12 cellular contexts compared by ENCODE assay signal in genomic region chr9:91185193-91185886, GRCh38.
"Had no signal": no experiment of that assay in that cellular context is flagged by ENCODE, and none has a peak within 500 bp of the region (broad histone marks: within the 10 kb centered on the region; RNA-seq: fewer than 3 reads in every experiment).

No MANE protein-coding gene starts in this region.

- H3K4me3 ChIP-seq: ascending aorta, heart right ventricle, left lung, SK-N-MC, thyroid gland had no signal

- H3K27ac ChIP-seq: ascending aorta, heart right ventricle, left lung, SK-N-MC, thyroid gland had no signal

- ATAC-seq: activated CD8-positive, alpha-beta T cell treated with anti-CD3 and anti-CD28 coated beads, Interleukin-2, amount 10 ng/mL, durations not matched to agents 7 days and 5 days; heart right ventricle; left lung had no signal

- DNase-seq: activated CD4-positive, CD25-positive, alpha-beta regulatory T cell; activated CD8-positive, alpha-beta T cell treated with anti-CD3 and anti-CD28 coated beads, Interleukin-2, amount 10 ng/mL, durations not matched to agents 7 days and 5 days; activated gamma-delta T cell; effector CD8-positive, alpha-beta T cell; heart right ventricle; islet precursor cell; left lung; stimulated activated CD4-positive, alpha-beta T cell treated with anti-CD3 and anti-CD28 coated beads, Interleukin-4, amount 100 ng/mL, for 1 hour; thyroid gland had no signal

- H3K36me3 ChIP-seq: ascending aorta, heart right ventricle, left lung, thyroid gland had no signal

- H3K9me3 ChIP-seq: ascending aorta, left lung, thyroid gland had no signal

- H3K27me3 ChIP-seq: ascending aorta, heart right ventricle, left lung, thyroid gland had no signal

- H3K27ac Mint-ChIP-seq: activated CD8-positive, alpha-beta T cell treated with anti-CD3 and anti-CD28 coated beads, Interleukin-2, amount 10 ng/mL, durations not matched to agents 7 days and 5 days had no signal

- H3K4me3 Mint-ChIP-seq: activated CD8-positive, alpha-beta T cell treated with anti-CD3 and anti-CD28 coated beads, Interleukin-2, amount 10 ng/mL, durations not matched to agents 7 days and 5 days; T-helper 1 cell treated with Interleukin-12 subunit alpha and Interleukin-12 subunit beta and Interleukin-4 antibody, amounts not matched to agents 30 μg/mL and 1 μg/mL, for 36 hours had no signal
